2 cellular contexts compared by ENCODE assay signal in genomic region chr3:192867645-192868044, GRCh38.
TF ChIP-seq lines count a peak whose summit lies in the region.

No MANE protein-coding gene starts in this region.

TF ChIP-seq in liver, 16 proteins besides CTCF, POLR2A, EP300 and RAD21:
- TF ChIP-seq TAF1 (conservative IDR thresholded peaks at IDR 0.05) (no peak), EGR1 (IDR thresholded peaks at IDR 0.05; ENCODE audit: low read depth in 2 of 2) (no peak), REST (IDR thresholded peaks at IDR 0.05) (peak; percentile 18), GABPA (IDR thresholded peaks at IDR 0.05 in 1 of 2, conservative IDR thresholded peaks at IDR 0.05 in 1 of 2) (peak in 1 of 2 donors; percentile 15), YY1 (IDR thresholded peaks at IDR 0.05) (peak; percentile 10), RXRA (IDR thresholded peaks at IDR 0.05) (peak in 1 of 2 donors; percentile 10), HNF4A (conservative IDR thresholded peaks at IDR 0.05) (no peak), SP1 (IDR thresholded peaks at IDR 0.05) (peak; percentile 22), JUND (IDR thresholded peaks at IDR 0.05) (no peak), NR2F2 (IDR thresholded peaks at IDR 0.05) (no peak)
- TF ChIP-seq, protein P1, sequence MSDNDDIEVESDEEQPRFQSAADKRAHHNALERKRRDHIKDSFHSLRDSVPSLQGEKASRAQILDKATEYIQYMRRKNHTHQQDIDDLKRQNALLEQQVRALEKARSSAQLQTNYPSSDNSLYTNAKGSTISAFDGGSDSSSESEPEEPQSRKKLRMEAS (IDR thresholded peaks at IDR 0.05), result no peak

TF ChIP-seq in HepG2, 621 proteins besides CTCF, POLR2A, EP300 and RAD21:
- TF ChIP-seq ATAD3A (CRISPR knock-in tag; IDR thresholded peaks at IDR 0.05) (no peak), HDAC6 (IDR thresholded peaks at IDR 0.05; ENCODE audit: low read depth, low read length) (no peak), YEATS2 (CRISPR knock-in tag; IDR thresholded peaks at IDR 0.05; ENCODE audit: borderline replicate concordance) (no peak), MAF1 (CRISPR knock-in tag; IDR thresholded peaks at IDR 0.05; ENCODE audit: borderline replicate concordance) (no peak), THYN1 (CRISPR knock-in tag; IDR thresholded peaks at IDR 0.05; ENCODE audit: borderline replicate concordance, low read depth) (no peak), XRCC5 (optimal IDR thresholded peaks at IDR 0.05; ENCODE audit: low read length) (no peak), FOXA1 (IDR thresholded peaks at IDR 0.05) (no peak), FOXA1 (CRISPR knock-in tag; IDR thresholded peaks at IDR 0.05) (no peak), ZNF362 (CRISPR knock-in tag; IDR thresholded peaks at IDR 0.05; ENCODE audit: borderline replicate concordance) (no peak), ZNF160 (CRISPR knock-in tag; IDR thresholded peaks at IDR 0.05) (no peak), ZNF12 (CRISPR knock-in tag; IDR thresholded peaks at IDR 0.05) (no peak), ZNF484 (CRISPR knock-in tag; IDR thresholded peaks at IDR 0.05; ENCODE audit: borderline replicate concordance, low read depth) (no peak), ZNF556 (CRISPR knock-in tag; IDR thresholded peaks at IDR 0.05; ENCODE audit: borderline replicate concordance) (no peak), ZNF775 (CRISPR knock-in tag; IDR thresholded peaks at IDR 0.05; ENCODE audit: borderline replicate concordance) (no peak), ZHX1 (CRISPR knock-in tag; IDR thresholded peaks at IDR 0.05; ENCODE audit: low read depth) (no peak), KLF16 (CRISPR knock-in tag; IDR thresholded peaks at IDR 0.05) (no peak)
- TF ChIP-seq, protein P2, sequence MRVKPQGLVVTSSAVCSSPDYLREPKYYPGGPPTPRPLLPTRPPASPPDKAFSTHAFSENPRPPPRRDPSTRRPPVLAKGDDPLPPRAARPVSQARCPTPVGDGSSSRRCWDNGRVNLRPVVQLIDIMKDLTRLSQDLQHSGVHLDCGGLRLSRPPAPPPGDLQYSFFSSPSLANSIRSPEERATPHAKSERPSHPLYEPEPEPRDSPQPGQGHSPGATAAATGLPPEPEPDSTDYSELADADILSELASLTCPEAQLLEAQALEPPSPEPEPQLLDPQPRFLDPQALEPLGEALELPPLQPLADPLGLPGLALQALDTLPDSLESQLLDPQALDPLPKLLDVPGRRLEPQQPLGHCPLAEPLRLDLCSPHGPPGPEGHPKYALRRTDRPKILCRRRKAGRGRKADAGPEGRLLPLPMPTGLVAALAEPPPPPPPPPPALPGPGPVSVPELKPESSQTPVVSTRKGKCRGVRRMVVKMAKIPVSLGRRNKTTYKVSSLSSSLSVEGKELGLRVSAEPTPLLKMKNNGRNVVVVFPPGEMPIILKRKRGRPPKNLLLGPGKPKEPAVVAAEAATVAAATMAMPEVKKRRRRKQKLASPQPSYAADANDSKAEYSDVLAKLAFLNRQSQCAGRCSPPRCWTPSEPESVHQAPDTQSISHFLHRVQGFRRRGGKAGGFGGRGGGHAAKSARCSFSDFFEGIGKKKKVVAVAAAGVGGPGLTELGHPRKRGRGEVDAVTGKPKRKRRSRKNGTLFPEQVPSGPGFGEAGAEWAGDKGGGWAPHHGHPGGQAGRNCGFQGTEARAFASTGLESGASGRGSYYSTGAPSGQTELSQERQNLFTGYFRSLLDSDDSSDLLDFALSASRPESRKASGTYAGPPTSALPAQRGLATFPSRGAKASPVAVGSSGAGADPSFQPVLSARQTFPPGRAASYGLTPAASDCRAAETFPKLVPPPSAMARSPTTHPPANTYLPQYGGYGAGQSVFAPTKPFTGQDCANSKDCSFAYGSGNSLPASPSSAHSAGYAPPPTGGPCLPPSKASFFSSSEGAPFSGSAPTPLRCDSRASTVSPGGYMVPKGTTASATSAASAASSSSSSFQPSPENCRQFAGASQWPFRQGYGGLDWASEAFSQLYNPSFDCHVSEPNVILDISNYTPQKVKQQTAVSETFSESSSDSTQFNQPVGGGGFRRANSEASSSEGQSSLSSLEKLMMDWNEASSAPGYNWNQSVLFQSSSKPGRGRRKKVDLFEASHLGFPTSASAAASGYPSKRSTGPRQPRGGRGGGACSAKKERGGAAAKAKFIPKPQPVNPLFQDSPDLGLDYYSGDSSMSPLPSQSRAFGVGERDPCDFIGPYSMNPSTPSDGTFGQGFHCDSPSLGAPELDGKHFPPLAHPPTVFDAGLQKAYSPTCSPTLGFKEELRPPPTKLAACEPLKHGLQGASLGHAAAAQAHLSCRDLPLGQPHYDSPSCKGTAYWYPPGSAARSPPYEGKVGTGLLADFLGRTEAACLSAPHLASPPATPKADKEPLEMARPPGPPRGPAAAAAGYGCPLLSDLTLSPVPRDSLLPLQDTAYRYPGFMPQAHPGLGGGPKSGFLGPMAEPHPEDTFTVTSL (CRISPR knock-in tag; IDR thresholded peaks at IDR 0.05; ENCODE audit: borderline replicate concordance), result no peak
- TF ChIP-seq, protein P3, sequence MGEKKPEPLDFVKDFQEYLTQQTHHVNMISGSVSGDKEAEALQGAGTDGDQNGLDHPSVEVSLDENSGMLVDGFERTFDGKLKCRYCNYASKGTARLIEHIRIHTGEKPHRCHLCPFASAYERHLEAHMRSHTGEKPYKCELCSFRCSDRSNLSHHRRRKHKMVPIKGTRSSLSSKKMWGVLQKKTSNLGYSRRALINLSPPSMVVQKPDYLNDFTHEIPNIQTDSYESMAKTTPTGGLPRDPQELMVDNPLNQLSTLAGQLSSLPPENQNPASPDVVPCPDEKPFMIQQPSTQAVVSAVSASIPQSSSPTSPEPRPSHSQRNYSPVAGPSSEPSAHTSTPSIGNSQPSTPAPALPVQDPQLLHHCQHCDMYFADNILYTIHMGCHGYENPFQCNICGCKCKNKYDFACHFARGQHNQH (CRISPR knock-in tag; IDR thresholded peaks at IDR 0.05), result no peak
- TF ChIP-seq, protein P4, sequence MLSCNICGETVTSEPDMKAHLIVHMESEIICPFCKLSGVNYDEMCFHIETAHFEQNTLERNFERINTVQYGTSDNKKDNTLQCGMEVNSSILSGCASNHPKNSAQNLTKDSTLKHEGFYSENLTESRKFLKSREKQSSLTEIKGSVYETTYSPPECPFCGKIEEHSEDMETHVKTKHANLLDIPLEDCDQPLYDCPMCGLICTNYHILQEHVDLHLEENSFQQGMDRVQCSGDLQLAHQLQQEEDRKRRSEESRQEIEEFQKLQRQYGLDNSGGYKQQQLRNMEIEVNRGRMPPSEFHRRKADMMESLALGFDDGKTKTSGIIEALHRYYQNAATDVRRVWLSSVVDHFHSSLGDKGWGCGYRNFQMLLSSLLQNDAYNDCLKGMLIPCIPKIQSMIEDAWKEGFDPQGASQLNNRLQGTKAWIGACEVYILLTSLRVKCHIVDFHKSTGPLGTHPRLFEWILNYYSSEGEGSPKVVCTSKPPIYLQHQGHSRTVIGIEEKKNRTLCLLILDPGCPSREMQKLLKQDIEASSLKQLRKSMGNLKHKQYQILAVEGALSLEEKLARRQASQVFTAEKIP (CRISPR knock-in tag; IDR thresholded peaks at IDR 0.05; ENCODE audit: borderline replicate concordance), result no peak
